Comparison of ENCODE assay signal across 1 cellular context in the genomic region with DNA sequence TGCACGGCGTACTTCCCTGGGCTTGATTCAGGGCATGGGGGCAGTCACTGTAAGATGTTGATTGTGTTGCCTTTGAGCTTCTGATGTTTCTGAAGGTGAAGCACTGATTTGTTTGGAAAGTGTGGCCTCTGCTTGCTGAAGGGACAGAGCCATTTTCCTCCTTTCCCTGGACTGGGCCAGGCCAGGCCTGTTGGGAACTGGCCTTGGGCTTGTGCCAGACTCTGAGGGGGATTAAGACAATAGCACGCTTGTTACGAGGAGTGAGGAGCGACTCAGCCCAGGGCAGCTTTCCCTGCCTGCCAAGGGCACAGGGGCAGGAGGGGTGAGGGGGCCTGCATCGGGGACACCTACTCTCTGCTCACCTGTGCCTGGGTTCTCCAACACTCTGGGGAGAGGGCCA.
TF ChIP-seq lines count a peak whose summit lies in the region.

No MANE protein-coding gene starts in this region.

TF ChIP-seq in GM23338, 12 proteins besides CTCF, POLR2A, EP300 and RAD21 (continued from another document):
- TF ChIP-seq, protein P1, sequence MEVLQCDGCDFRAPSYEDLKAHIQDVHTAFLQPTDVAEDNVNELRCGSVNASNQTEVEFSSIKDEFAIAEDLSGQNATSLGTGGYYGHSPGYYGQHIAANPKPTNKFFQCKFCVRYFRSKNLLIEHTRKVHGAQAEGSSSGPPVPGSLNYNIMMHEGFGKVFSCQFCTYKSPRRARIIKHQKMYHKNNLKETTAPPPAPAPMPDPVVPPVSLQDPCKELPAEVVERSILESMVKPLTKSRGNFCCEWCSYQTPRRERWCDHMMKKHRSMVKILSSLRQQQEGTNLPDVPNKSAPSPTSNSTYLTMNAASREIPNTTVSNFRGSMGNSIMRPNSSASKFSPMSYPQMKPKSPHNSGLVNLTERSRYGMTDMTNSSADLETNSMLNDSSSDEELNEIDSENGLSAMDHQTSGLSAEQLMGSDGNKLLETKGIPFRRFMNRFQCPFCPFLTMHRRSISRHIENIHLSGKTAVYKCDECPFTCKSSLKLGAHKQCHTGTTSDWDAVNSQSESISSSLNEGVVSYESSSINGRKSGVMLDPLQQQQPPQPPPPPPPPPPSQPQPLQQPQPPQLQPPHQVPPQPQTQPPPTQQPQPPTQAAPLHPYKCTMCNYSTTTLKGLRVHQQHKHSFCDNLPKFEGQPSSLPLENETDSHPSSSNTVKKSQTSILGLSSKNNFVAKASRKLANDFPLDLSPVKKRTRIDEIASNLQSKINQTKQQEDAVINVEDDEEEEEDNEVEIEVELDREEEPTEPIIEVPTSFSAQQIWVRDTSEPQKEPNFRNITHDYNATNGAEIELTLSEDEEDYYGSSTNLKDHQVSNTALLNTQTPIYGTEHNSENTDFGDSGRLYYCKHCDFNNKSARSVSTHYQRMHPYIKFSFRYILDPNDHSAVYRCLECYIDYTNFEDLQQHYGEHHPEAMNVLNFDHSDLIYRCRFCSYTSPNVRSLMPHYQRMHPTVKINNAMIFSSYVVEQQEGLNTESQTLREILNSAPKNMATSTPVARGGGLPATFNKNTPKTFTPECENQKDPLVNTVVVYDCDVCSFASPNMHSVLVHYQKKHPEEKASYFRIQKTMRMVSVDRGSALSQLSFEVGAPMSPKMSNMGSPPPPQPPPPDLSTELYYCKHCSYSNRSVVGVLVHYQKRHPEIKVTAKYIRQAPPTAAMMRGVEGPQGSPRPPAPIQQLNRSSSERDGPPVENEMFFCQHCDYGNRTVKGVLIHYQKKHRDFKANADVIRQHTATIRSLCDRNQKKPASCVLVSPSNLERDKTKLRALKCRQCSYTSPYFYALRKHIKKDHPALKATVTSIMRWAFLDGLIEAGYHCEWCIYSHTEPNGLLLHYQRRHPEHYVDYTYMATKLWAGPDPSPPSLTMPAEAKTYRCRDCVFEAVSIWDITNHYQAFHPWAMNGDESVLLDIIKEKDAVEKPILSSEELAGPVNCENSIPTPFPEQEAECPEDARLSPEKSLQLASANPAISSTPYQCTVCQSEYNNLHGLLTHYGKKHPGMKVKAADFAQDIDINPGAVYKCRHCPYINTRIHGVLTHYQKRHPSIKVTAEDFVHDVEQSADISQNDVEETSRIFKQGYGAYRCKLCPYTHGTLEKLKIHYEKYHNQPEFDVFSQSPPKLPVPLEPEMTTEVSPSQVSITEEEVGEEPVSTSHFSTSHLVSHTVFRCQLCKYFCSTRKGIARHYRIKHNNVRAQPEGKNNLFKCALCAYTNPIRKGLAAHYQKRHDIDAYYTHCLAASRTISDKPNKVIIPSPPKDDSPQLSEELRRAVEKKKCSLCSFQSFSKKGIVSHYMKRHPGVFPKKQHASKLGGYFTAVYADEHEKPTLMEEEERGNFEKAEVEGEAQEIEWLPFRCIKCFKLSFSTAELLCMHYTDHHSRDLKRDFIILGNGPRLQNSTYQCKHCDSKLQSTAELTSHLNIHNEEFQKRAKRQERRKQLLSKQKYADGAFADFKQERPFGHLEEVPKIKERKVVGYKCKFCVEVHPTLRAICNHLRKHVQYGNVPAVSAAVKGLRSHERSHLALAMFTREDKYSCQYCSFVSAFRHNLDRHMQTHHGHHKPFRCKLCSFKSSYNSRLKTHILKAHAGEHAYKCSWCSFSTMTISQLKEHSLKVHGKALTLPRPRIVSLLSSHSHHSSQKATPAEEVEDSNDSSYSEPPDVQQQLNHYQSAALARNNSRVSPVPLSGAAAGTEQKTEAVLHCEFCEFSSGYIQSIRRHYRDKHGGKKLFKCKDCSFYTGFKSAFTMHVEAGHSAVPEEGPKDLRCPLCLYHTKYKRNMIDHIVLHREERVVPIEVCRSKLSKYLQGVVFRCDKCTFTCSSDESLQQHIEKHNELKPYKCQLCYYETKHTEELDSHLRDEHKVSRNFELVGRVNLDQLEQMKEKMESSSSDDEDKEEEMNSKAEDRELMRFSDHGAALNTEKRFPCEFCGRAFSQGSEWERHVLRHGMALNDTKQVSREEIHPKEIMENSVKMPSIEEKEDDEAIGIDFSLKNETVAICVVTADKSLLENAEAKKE (CRISPR knock-in tag; IDR thresholded peaks at IDR 0.05), result no peak
